ENCODE assay signal across 8 cellular contexts in the genomic region with DNA sequence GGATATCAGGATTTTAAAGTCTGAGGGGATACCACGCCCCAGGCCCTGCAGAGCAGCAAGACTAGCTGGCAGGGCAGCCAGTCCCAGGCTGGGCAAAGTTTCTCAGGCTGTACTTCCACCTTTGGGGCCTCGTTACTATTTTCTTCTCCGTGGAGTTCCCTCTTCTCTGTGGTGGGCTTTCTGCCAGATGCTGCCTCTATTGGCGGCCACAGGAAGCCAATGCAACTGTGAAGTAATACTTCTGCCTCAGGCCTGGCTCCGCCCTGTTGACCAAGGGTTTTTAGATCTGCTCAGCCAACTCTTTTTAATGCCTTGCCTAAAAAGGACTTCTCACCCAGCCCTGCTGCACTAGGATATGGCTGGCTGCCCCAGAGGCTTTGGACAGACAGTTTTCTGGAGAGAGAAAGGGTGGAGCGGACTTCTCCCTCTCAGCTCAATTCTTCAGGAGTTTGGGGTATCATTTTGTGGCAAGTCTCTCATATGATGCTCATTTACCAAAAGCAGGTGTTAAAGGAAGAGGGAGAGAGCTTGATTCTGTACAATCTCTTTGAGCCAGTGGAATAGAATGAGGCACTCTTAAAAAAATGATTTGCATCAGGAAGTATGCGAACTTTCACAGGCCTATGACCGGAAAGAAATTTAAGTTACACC.
DNase-seq lines count a peak whose midpoint lies in the region; ATAC-seq, FAIRE-seq and TF ChIP-seq lines count a peak whose summit lies in the region.

No MANE protein-coding gene starts in this region.

- H3K27me3 ChIP-seq in brain microvascular endothelial cell (replicated peaks), result no peaks in the 10 kb centered on the region

- H3K27ac ChIP-seq in brain microvascular endothelial cell, result no peak overlapping the region

- H3K27me3 Mint-ChIP-seq in stimulated activated naive B cell treated with anti-CD40 and anti-IgM and Interleukin-4, amounts not matched to agents 10 μg/mL and 1 μg/mL and 100 μg/mL, for 72 hours, result no peaks in the 10 kb centered on the region

- peak overlapping the region; percentile 78 for H3K27ac Mint-ChIP-seq in stimulated activated naive B cell treated with anti-CD40 and anti-IgM and Interleukin-4, amounts not matched to agents 10 μg/mL and 1 μg/mL and 100 μg/mL, for 72 hours

- peaks cover 0 to 2% of the 10 kb centered on the region in 2 donors for H3K9me3 Mint-ChIP-seq in stimulated activated naive B cell treated with anti-CD40 and anti-IgM and Interleukin-4, amounts not matched to agents 10 μg/mL and 1 μg/mL and 100 μg/mL, for 72 hours

- TF ChIP-seq POLR2A in GM12891 (IDR thresholded peaks at IDR 0.05; ENCODE audit: low read depth, low read length), result no peak

- peak; percentile 43 for TF ChIP-seq CTCF in brain microvascular endothelial cell (IDR thresholded peaks at IDR 0.05; ENCODE audit: low read depth, low read length, missing control alignments)

- no peak overlapping the region for H3K4me3 ChIP-seq in brain microvascular endothelial cell (ENCODE audit: low read depth, low read length)

- no peak for FAIRE-seq in GM12891 (lab: Jason Lieb, UNC)

- H3K36me3 ChIP-seq in brain microvascular endothelial cell (replicated peaks), result no peaks in the 10 kb centered on the region

- DNase-seq in GM12891 (ENCODE audit: insufficient read length, low spot score), result peak; percentile 39
- peak; percentile 82 for DNase-seq in HCEC 1CT
- peak; percentile 26 for DNase-seq in LHCN-M2 (ENCODE audit: low read depth)
- peak; percentile 53 for DNase-seq in brain microvascular endothelial cell
- peak; percentile 47 for DNase-seq in inferior parietal cortex (ENCODE audit: extremely low spot score)
- DNase-seq in stimulated activated naive B cell treated with anti-CD40 and anti-IgM and Interleukin-4, amounts not matched to agents 10 μg/mL and 1 μg/mL and 100 μg/mL, for 72 hours, result peak; percentile 58
- DNase-seq in NCI-H187 treated with DMSO at 0.1 percent for 48 hours (lab: John Stamatoyannopoulos, UW), result no peak
- no peak for DNase-seq in NCI-H1417 treated with DMSO at 0.1 percent for 48 hours (lab: John Stamatoyannopoulos, UW)

- peaks cover 0 to 2% of the 10 kb centered on the region in 2 donors for H3K36me3 Mint-ChIP-seq in stimulated activated naive B cell treated with anti-CD40 and anti-IgM and Interleukin-4, amounts not matched to agents 10 μg/mL and 1 μg/mL and 100 μg/mL, for 72 hours

- H3K4me3 Mint-ChIP-seq in stimulated activated naive B cell treated with anti-CD40 and anti-IgM and Interleukin-4, amounts not matched to agents 10 μg/mL and 1 μg/mL and 100 μg/mL, for 72 hours, result peak overlapping the region; percentile 63 to 77

- peaks cover 27 to 69% of the 10 kb centered on the region in 2 donors for H3K4me1 Mint-ChIP-seq in stimulated activated naive B cell treated with anti-CD40 and anti-IgM and Interleukin-4, amounts not matched to agents 10 μg/mL and 1 μg/mL and 100 μg/mL, for 72 hours

- in situ Hi-C loops in brain microvascular endothelial cell (cut with HindIII; ENCODE audit: low pct_ligation_motif_present, low sequenced_read_pairs), result no loop called here

- ATAC-seq in stimulated activated naive B cell treated with anti-CD40 and anti-IgM and Interleukin-4, amounts not matched to agents 10 μg/mL and 1 μg/mL and 100 μg/mL, for 72 hours (replicated peaks), result peak; percentile 69 to 74

TF ChIP-seq in GM12891, 5 proteins besides CTCF, POLR2A, EP300 and RAD21:
- TF ChIP-seq POLR2AphosphoS5 (IDR thresholded peaks at IDR 0.05; ENCODE audit: low read depth, low read length) (no peak), POU2F2 (IDR thresholded peaks at IDR 0.05; ENCODE audit: low read depth, low read length) (peak; percentile 47; the same call in 1 of the 2 replicates), SPI1 (IDR thresholded peaks at IDR 0.05; ENCODE audit: low read depth, low read length) (peak; percentile 55), TAF1 (IDR thresholded peaks at IDR 0.05; ENCODE audit: low read depth, low read length) (no peak), PAX5 (IDR thresholded peaks at IDR 0.05; ENCODE audit: insufficient read depth, low read length, severe bottlenecking) (peak; percentile 94)

Comparison
In these comparisons a context has a peak if more than half of its experiments do, and no peak if none do; other contexts are left out.
1. DNase-seq: peak in GM12891 (single experiment), HCEC 1CT (single experiment), LHCN-M2 (single experiment), brain microvascular endothelial cell (single experiment), inferior parietal cortex (single experiment) and stimulated activated naive B cell treated with anti-CD40 and anti-IgM and Interleukin-4, amounts not matched to agents 10 μg/mL and 1 μg/mL and 100 μg/mL, for 72 hours (single experiment); none in NCI-H187 treated with DMSO at 0.1 percent for 48 hours (single experiment) and NCI-H1417 treated with DMSO at 0.1 percent for 48 hours (single experiment).